In the genomic region with DNA sequence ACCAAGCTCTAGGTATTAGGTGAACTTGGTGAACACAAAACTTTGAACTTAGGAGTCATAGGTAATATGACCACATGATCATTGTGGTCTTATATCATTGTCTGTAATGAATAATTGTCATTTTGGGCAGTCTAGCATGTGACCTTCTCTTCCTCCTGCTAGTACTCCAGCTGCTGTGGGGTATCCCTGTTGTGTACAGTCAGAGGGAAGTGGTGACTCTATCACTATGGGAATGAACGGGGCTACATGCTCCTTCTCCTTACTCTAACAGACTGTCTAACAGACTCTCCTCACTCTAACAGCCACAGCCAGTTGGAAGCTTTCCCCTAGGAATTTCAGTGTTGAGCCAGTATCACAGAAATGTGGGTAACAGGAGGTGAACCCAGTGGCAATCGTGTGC, we compare ENCODE assay signal across 16 cellular contexts.
DNase-seq lines count a peak whose midpoint lies in the region; ATAC-seq and TF ChIP-seq lines count a peak whose summit lies in the region.
"Had no signal": no experiment of that assay in that cellular context is flagged by ENCODE, and none has a peak within 500 bp of the region (broad histone marks: within the 10 kb centered on the region; RNA-seq: fewer than 3 reads in every experiment).

No MANE protein-coding gene starts in this region.

- H3K27me3 ChIP-seq in body of pancreas (no peaks in the 10 kb centered on the region), BE2C (no peaks in the 10 kb centered on the region)
- H3K27me3 ChIP-seq: tibial artery had no signal

- no peak overlapping the region for H3K4me3 Mint-ChIP-seq in Calu3 (ENCODE audit: low read depth, unreplicated experiment)
- H3K4me3 Mint-ChIP-seq in nephron = no peak overlapping the region

- H3K36me3 ChIP-seq in body of pancreas (replicated peaks in 1 of 2; ENCODE audit: insufficient read depth in 1 of 2, low read depth in 2 of 2) = no peaks in the 10 kb centered on the region
- H3K36me3 ChIP-seq in BE2C = no peaks in the 10 kb centered on the region
- H3K36me3 ChIP-seq: tibial artery had no signal

- H3K27me3 Mint-ChIP-seq in Calu3 (ENCODE audit: unreplicated experiment) (no peaks in the 10 kb centered on the region), nephron (ENCODE audit: low read depth) (no peaks in the 10 kb centered on the region)

- no peaks in the 10 kb centered on the region for H3K9me3 ChIP-seq in body of pancreas
- no peaks in the 10 kb centered on the region for H3K9me3 ChIP-seq in BE2C
- H3K9me3 ChIP-seq: tibial artery had no signal

- H3K36me3 Mint-ChIP-seq in Calu3 (ENCODE audit: insufficient read depth, unreplicated experiment) = no peaks in the 10 kb centered on the region
- no peaks in the 10 kb centered on the region for H3K36me3 Mint-ChIP-seq in nephron (ENCODE audit: low read depth)

- H3K9me3 Mint-ChIP-seq in Calu3 (ENCODE audit: low read depth, unreplicated experiment) (no peaks in the 10 kb centered on the region), nephron (no peaks in the 10 kb centered on the region)

- ATAC-seq in GM21717 (IDR thresholded peaks at IDR 0.05; ENCODE audit: unreplicated experiment) = peak; percentile 24
- peak; percentile 33 for ATAC-seq in body of pancreas
- no peak for ATAC-seq in HG02623 (IDR thresholded peaks at IDR 0.05; ENCODE audit: unreplicated experiment)

- no peak overlapping the region for H3K4me3 ChIP-seq in body of pancreas
- H3K4me3 ChIP-seq in BE2C (ENCODE audit: low read depth, low read length) = no peak overlapping the region
- H3K4me3 ChIP-seq: tibial artery had no signal

- intact Hi-C loops in Calu3 (cut with micrococcal nuclease; ENCODE audit: unreplicated experiment) (no loop called here), body of pancreas (cut with DNase I) (no loop called here)

- H3K4me1 Mint-ChIP-seq in Calu3 (ENCODE audit: low read depth, unreplicated experiment) (peaks cover 8% of the 10 kb centered on the region), nephron (peaks cover 8% of the 10 kb centered on the region)

- peaks cover 34% of the 10 kb centered on the region for H3K4me1 ChIP-seq in body of pancreas
- no peaks in the 10 kb centered on the region for H3K4me1 ChIP-seq in BE2C
- H3K4me1 ChIP-seq: tibial artery had no signal

- WGBS in body of pancreas, 2 donors = 37 to 67% methylated on average over 2 of the region's 2 CpGs

- TF ChIP-seq POLR2A in body of pancreas (IDR thresholded peaks at IDR 0.05) = no peak

- no peak for DNase-seq in Calu3
- DNase-seq in body of pancreas = no peak
- DNase-seq in GM20000 (ENCODE audit: low spot score) = no peak
- no peak for DNase-seq in BE2C
- DNase-seq in stimulated activated naive CD4-positive, alpha-beta T cell treated with Interleukin-2 at 50 U/mL for 16 hours (lab: John Stamatoyannopoulos, UW) = no peak
- DNase-seq: activated effector memory CD4-positive, alpha-beta T cell treated with anti-CD3 and anti-CD28 coated beads, Interleukin-2, amount 50 U/mL, for 16 hours; dermis blood vessel endothelial cell; DMS79 treated with DMSO at 0.1 percent for 48 hours; H7; NCI-H226; nucleus accumbens; stimulated activated CD4-positive, alpha-beta T cell treated with anti-CD3 and anti-CD28 coated beads, Interleukin-12 subunit alpha, Interleukin-12 subunit beta, amount 100 ng/mL, for 4 hours; tibial artery had no signal

- peak overlapping the region in 2 of 4 donors; percentile 45 to 48 for H3K27ac ChIP-seq in body of pancreas
- H3K27ac ChIP-seq: tibial artery had no signal

- BruUV-seq in Calu3 (replicated peaks; lab: Mats Ljungman, UMichigan) = no TSS peak

- H3K27ac Mint-ChIP-seq in Calu3 (ENCODE audit: unreplicated experiment) (peak overlapping the region; percentile 17), nephron (peak overlapping the region; percentile 85 to 89 (median 88))

- CTCF ChIA-PET in Calu3 (lab: Charles Lee) = interaction anchor here (0.6 to 1.1 kb wide), 3 partner anchors 66 to 196 kb away, joined by 3 to 4 read pairs (median 3); partner anchors contain the start of gene NEDD4L

- TF ChIP-seq CTCF in Calu3 (IDR thresholded peaks at IDR 0.05; ENCODE audit: unreplicated experiment) (no peak), body of pancreas (IDR thresholded peaks at IDR 0.05) (no peak), nephron (IDR thresholded peaks at IDR 0.05; ENCODE audit: unreplicated experiment in 3 of 3) (no peak), GM20000 (IDR thresholded peaks at IDR 0.05; ENCODE audit: extremely low read depth, missing control alignments) (no peak), BE2C (IDR thresholded peaks at IDR 0.05; ENCODE audit: low read depth, low read length) (no peak)
